Comparison of ENCODE assay signal across 8 cellular contexts in genomic region chr1:161037661-161038522, GRCh38. TPM values are rescaled to one million over a fixed set of nuclear protein-coding genes. Genes with fewer than 3 reads are reported as not detected.
A peak's percentile ranks its signal among the peaks of the same experiment; 100 is the strongest.
DNase-seq lines count a peak whose midpoint lies in the region; ATAC-seq and TF ChIP-seq lines count a peak whose summit lies in the region.

No MANE protein-coding gene starts in this region.

- DNase-seq in H7 (peak; percentile 51), WERI-Rb-1 (no peak), right atrium auricular region (ENCODE audit: low spot score) (no peak), glomerular visceral epithelial cell (ENCODE audit: extremely low spot score) (no peak), HK-2 (ENCODE audit: unreplicated experiment) (no peak)

- H3K9me3 ChIP-seq in WERI-Rb-1 (ENCODE audit: severe bottlenecking): no peaks in the 10 kb centered on the region
- no peaks in the 10 kb centered on the region for H3K9me3 ChIP-seq in right atrium auricular region
- H3K9me3 ChIP-seq in skeletal muscle satellite cell (replicated peaks; ENCODE audit: low read length): no peaks in the 10 kb centered on the region

- peak overlapping the region; percentile 84 for H3K4me2 ChIP-seq in skeletal muscle satellite cell (ENCODE audit: low read length)

- peaks cover 0 to 11% of the 10 kb centered on the region in 2 donors for H3K4me1 ChIP-seq in right atrium auricular region
- no peaks in the 10 kb centered on the region for H3K4me1 ChIP-seq in skeletal muscle satellite cell (ENCODE audit: control insufficient read depth, insufficient read depth, low read length)

- H3K9ac ChIP-seq in skeletal muscle satellite cell (ENCODE audit: low read depth, low read length): peak overlapping the region; percentile 77

- no peak for ATAC-seq in GM21786 (IDR thresholded peaks at IDR 0.05; ENCODE audit: unreplicated experiment)
- no peak for ATAC-seq in HG02623 (IDR thresholded peaks at IDR 0.05; ENCODE audit: unreplicated experiment)

- H3K36me3 ChIP-seq in H7 (replicated peaks; ENCODE audit: control insufficient read depth, insufficient read depth, low read length): peaks cover 23% of the 10 kb centered on the region
- H3K36me3 ChIP-seq in WERI-Rb-1: peaks cover 45% of the 10 kb centered on the region
- H3K36me3 ChIP-seq in right atrium auricular region: peaks cover 36% of the 10 kb centered on the region
- H3K36me3 ChIP-seq in skeletal muscle satellite cell (ENCODE audit: insufficient read depth, low read length): peaks cover 29% of the 10 kb centered on the region

- no peak for TF ChIP-seq CTCF in WERI-Rb-1 (IDR thresholded peaks at IDR 0.05; ENCODE audit: low read depth, low read length)
- no peak for TF ChIP-seq CTCF in right atrium auricular region (IDR thresholded peaks at IDR 0.05)

- peak overlapping the region; percentile 62; the same call in 1 of the 2 replicates for H3K27ac ChIP-seq in WERI-Rb-1
- no peak overlapping the region for H3K27ac ChIP-seq in right atrium auricular region

- peak overlapping the region; percentile 90 for H3K4me3 ChIP-seq in H7 (ENCODE audit: insufficient read depth, low read depth, low read length)
- H3K4me3 ChIP-seq in WERI-Rb-1 (ENCODE audit: low read depth, low read length): peak overlapping the region; percentile 84
- peak overlapping the region; percentile 58 to 64 for H3K4me3 ChIP-seq in right atrium auricular region
- peak overlapping the region; percentile 78 for H3K4me3 ChIP-seq in skeletal muscle satellite cell (ENCODE audit: low read length)

- H3K27me3 ChIP-seq in H7 (ENCODE audit: control insufficient read depth, insufficient read depth, low read length) (no peaks in the 10 kb centered on the region), WERI-Rb-1 (ENCODE audit: insufficient read depth, low read depth, severe bottlenecking) (no peaks in the 10 kb centered on the region), right atrium auricular region (no peaks in the 10 kb centered on the region), skeletal muscle satellite cell (ENCODE audit: control insufficient read depth, insufficient read depth, low read length) (no peaks in the 10 kb centered on the region)

RNA-seq across cellular contexts. Expression of gene TSTD1, which starts 0.9 kb away (rescaled TPM):
- total RNA-seq in H7 (2014; rRNA removed; shearing (Covaris generic)): 91.3 and 114 TPM in 2 replicates
- total RNA-seq in right atrium auricular region: 100 to 1,000 TPM in 1 of 2 donors, 10 to 100 TPM in 1; 95.0 to 118 TPM
- total RNA-seq in skeletal muscle satellite cell (2012; rRNA removed): 0.76 and 5.0 TPM in 2 replicates

RNA-seq across cellular contexts. Expression of gene USF1, which starts 7.9 kb away (rescaled TPM):
- 169 and 176 TPM in 2 replicates for total RNA-seq in H7 (2014; rRNA removed; shearing (Covaris generic))
- 10 to 100 TPM; 21.7 to 25.5 TPM for total RNA-seq in right atrium auricular region
- total RNA-seq in skeletal muscle satellite cell (2012; rRNA removed): 41.9 and 44.1 TPM in 2 replicates

RNA-seq across cellular contexts. Expression of gene F11R, which starts 16.9 kb away (rescaled TPM):
- total RNA-seq in H7 (2014; rRNA removed; shearing (Covaris generic)): 211 and 255 TPM in 2 replicates
- total RNA-seq in right atrium auricular region: 10 to 100 TPM; 11.2 to 26.2 TPM
- total RNA-seq in skeletal muscle satellite cell (2012; rRNA removed): 0.76 and 1.5 TPM in 2 replicates

RNA-seq across cellular contexts. Expression of gene ARHGAP30, which starts 31.8 kb away (rescaled TPM):
- 0.11 TPM in 1 of 2 replicates, not detected in the other for total RNA-seq in H7 (2014; rRNA removed; shearing (Covaris generic))
- 1 to 10 TPM; 1.4 to 4.6 TPM for total RNA-seq in right atrium auricular region
- total RNA-seq in skeletal muscle satellite cell (2012; rRNA removed): not detected in 2 replicates

RNA-seq across cellular contexts. Expression of gene NECTIN4, which starts 51.5 kb away (rescaled TPM):
- not detected in 2 replicates for total RNA-seq in H7 (2014; rRNA removed; shearing (Covaris generic))
- total RNA-seq in right atrium auricular region: under 1 TPM in 1 of 2 donors, not detected in 1; 0.75 TPM
- 0.25 and 0.66 TPM in 2 replicates for total RNA-seq in skeletal muscle satellite cell (2012; rRNA removed)
